In the genomic region with DNA sequence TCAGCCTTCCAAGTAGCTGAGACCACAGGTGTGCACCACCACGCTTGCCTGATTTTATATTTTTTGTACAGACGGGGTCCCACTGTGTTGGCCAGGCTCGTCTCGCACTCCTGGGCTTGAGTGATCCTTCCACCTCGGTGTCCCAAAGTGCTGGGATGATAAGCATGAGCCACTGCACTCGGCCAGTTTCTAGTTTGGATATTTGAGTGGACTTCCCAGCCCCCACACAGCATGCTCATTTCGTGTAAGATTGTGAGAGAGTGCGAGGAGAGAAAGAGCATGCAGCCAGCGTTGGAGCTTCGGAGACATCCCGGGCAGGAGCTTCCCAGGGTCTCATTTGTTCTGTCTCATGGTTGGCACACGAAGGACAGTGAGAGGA, we compare ENCODE assay signal across 14 cellular contexts. TPM values are rescaled to one million over a fixed set of nuclear protein-coding genes. Genes with fewer than 3 reads are reported as not detected.
DNase-seq lines count a peak whose midpoint lies in the region; ATAC-seq and TF ChIP-seq lines count a peak whose summit lies in the region.
"Had no signal": no experiment of that assay in that cellular context is flagged by ENCODE, and none has a peak within 500 bp of the region (broad histone marks: within the 10 kb centered on the region; RNA-seq: fewer than 3 reads in every experiment).

No MANE protein-coding gene starts in this region.

- peak overlapping the region; percentile 23 for H3K27ac Mint-ChIP-seq in activated naive CD4-positive, alpha-beta T cell treated with anti-CD3 and anti-CD28 coated beads, Interleukin-2, amount 50 U/mL, for 24 hours
- no peak overlapping the region for H3K27ac Mint-ChIP-seq in activated naive CD4-positive, alpha-beta T cell treated with anti-CD3 and anti-CD28 coated beads, Interleukin-2, amount 10 ng/mL, durations not matched to agents 7 days and 5 days
- H3K27ac Mint-ChIP-seq in endodermal cell (peak overlapping the region; percentile 95), mesothelial cell of epicardium (peak overlapping the region; percentile 99)
- H3K27ac Mint-ChIP-seq: activated T-helper 2 cell treated with anti-CD3 and anti-CD28 coated beads, Interferon-gamma antibody, Interleukin-2, Interleukin-4, amounts not matched to agents 10 μg/mL and 5 μg/mL and 100 μg/mL, durations not matched to agents 14 hours and 24 hours and 36 hours had no signal

- DNase-seq in activated naive CD4-positive, alpha-beta T cell treated with anti-CD3 and anti-CD28 coated beads, Interleukin-2, amount 10 ng/mL, durations not matched to agents 7 days and 5 days = no peak
- DNase-seq in endodermal cell (no peak), mesothelial cell of epicardium (ENCODE audit: low spot score in 2 of 2, unreplicated experiment in 2 of 2) (no peak), upper lobe of left lung (peak in 1 of 2 donors; percentile 32), GF-D8 (lab: John Stamatoyannopoulos, UW) (no peak)
- DNase-seq: Karpas-422, NCI-H1417, NCI-H345, ovary had no signal

- no peak for TF ChIP-seq EP300 in upper lobe of left lung (IDR thresholded peaks at IDR 0.05)

- TF ChIP-seq CTCF in endodermal cell (conservative IDR thresholded peaks at IDR 0.05) = no peak
- no peak for TF ChIP-seq CTCF in mesothelial cell of epicardium (IDR thresholded peaks at IDR 0.05; ENCODE audit: unreplicated experiment)
- TF ChIP-seq CTCF in upper lobe of left lung (IDR thresholded peaks at IDR 0.05) = no peak

- no peak overlapping the region for H3K4me3 ChIP-seq in endodermal cell (ENCODE audit: low read length)
- no peak overlapping the region for H3K4me3 ChIP-seq in upper lobe of left lung
- H3K4me3 ChIP-seq: ovary, SJSA1 had no signal

- H3K4me1 ChIP-seq in endodermal cell (ENCODE audit: control insufficient read depth, insufficient read depth, low read length) = no peaks in the 10 kb centered on the region
- H3K4me1 ChIP-seq in upper lobe of left lung = peaks cover 0 to 28% (median 4%) of the 10 kb centered on the region in 4 donors
- H3K4me1 ChIP-seq: SJSA1 had no signal

- H3K9ac ChIP-seq in endodermal cell (ENCODE audit: extremely low read depth, low read length, poor library complexity, severe bottlenecking) = no peak overlapping the region

- peaks cover 17% of the 10 kb centered on the region for H3K9me3 ChIP-seq in endodermal cell (ENCODE audit: control insufficient read depth, low read length)
- no peaks in the 10 kb centered on the region for H3K9me3 ChIP-seq in upper lobe of left lung
- H3K9me3 ChIP-seq: ovary, SJSA1 had no signal

- H3K27me3 ChIP-seq in endodermal cell (ENCODE audit: control insufficient read depth, insufficient read depth, low read length, poor library complexity, severe bottlenecking) (no peaks in the 10 kb centered on the region), upper lobe of left lung (no peaks in the 10 kb centered on the region)
- H3K27me3 ChIP-seq: ovary, SJSA1 had no signal

- no peaks in the 10 kb centered on the region for H3K9me3 Mint-ChIP-seq in activated naive CD4-positive, alpha-beta T cell treated with anti-CD3 and anti-CD28 coated beads, Interleukin-2, amount 50 U/mL, for 24 hours
- no peaks in the 10 kb centered on the region for H3K9me3 Mint-ChIP-seq in activated naive CD4-positive, alpha-beta T cell treated with anti-CD3 and anti-CD28 coated beads, Interleukin-2, amount 10 ng/mL, durations not matched to agents 7 days and 5 days
- H3K9me3 Mint-ChIP-seq in endodermal cell = peaks cover 16% of the 10 kb centered on the region
- H3K9me3 Mint-ChIP-seq in mesothelial cell of epicardium = peaks cover 9% of the 10 kb centered on the region
- H3K9me3 Mint-ChIP-seq: activated T-helper 2 cell treated with anti-CD3 and anti-CD28 coated beads, Interferon-gamma antibody, Interleukin-2, Interleukin-4, amounts not matched to agents 10 μg/mL and 5 μg/mL and 100 μg/mL, durations not matched to agents 14 hours and 24 hours and 36 hours had no signal

- TF ChIP-seq POLR2A in upper lobe of left lung (IDR thresholded peaks at IDR 0.05) = no peak

- no peak overlapping the region for H3K4me3 Mint-ChIP-seq in activated naive CD4-positive, alpha-beta T cell treated with anti-CD3 and anti-CD28 coated beads, Interleukin-2, amount 50 U/mL, for 24 hours
- no peak overlapping the region for H3K4me3 Mint-ChIP-seq in activated naive CD4-positive, alpha-beta T cell treated with anti-CD3 and anti-CD28 coated beads, Interleukin-2, amount 10 ng/mL, durations not matched to agents 7 days and 5 days
- peak overlapping the region; percentile 32 for H3K4me3 Mint-ChIP-seq in endodermal cell
- peak overlapping the region; percentile 54 for H3K4me3 Mint-ChIP-seq in mesothelial cell of epicardium

- no peaks in the 10 kb centered on the region for H3K36me3 Mint-ChIP-seq in activated naive CD4-positive, alpha-beta T cell treated with anti-CD3 and anti-CD28 coated beads, Interleukin-2, amount 50 U/mL, for 24 hours
- H3K36me3 Mint-ChIP-seq in activated naive CD4-positive, alpha-beta T cell treated with anti-CD3 and anti-CD28 coated beads, Interleukin-2, amount 10 ng/mL, durations not matched to agents 7 days and 5 days = no peaks in the 10 kb centered on the region
- H3K36me3 Mint-ChIP-seq in endodermal cell (ENCODE audit: low read depth) (peaks cover 38% of the 10 kb centered on the region), mesothelial cell of epicardium (peaks cover 10% of the 10 kb centered on the region)

- H3K4me1 Mint-ChIP-seq in activated naive CD4-positive, alpha-beta T cell treated with anti-CD3 and anti-CD28 coated beads, Interleukin-2, amount 50 U/mL, for 24 hours = peaks cover 7% of the 10 kb centered on the region
- peaks cover 13% of the 10 kb centered on the region for H3K4me1 Mint-ChIP-seq in activated naive CD4-positive, alpha-beta T cell treated with anti-CD3 and anti-CD28 coated beads, Interleukin-2, amount 10 ng/mL, durations not matched to agents 7 days and 5 days
- H3K4me1 Mint-ChIP-seq in endodermal cell (peaks cover 38% of the 10 kb centered on the region), mesothelial cell of epicardium (peaks cover 61% of the 10 kb centered on the region)

- 80 to 90% methylated on average over 3 to 12 of the region's 12 CpGs for WGBS in endodermal cell (ENCODE audit: insufficient coverage in 1 of 2, insufficient read length in 1 of 2), 2 experiments
- WGBS in upper lobe of left lung, 2 donors = 63 to 66% methylated on average over 6 to 12 of the region's 12 CpGs

- ATAC-seq in upper lobe of left lung (ENCODE audit: low FRiP score in 2 of 2) = peak in 1 of 2 donors; percentile 4
- no peak for ATAC-seq in GM19452 (IDR thresholded peaks at IDR 0.05; ENCODE audit: unreplicated experiment)
- no peak for ATAC-seq in HG03039 (IDR thresholded peaks at IDR 0.05; ENCODE audit: unreplicated experiment)

- peaks cover 23% of the 10 kb centered on the region for H3K36me3 ChIP-seq in endodermal cell (ENCODE audit: control insufficient read depth, insufficient read depth, low read length)
- no peaks in the 10 kb centered on the region for H3K36me3 ChIP-seq in upper lobe of left lung
- H3K36me3 ChIP-seq: ovary, SJSA1 had no signal

- no peaks in the 10 kb centered on the region for H3K27me3 Mint-ChIP-seq in activated naive CD4-positive, alpha-beta T cell treated with anti-CD3 and anti-CD28 coated beads, Interleukin-2, amount 50 U/mL, for 24 hours
- no peaks in the 10 kb centered on the region for H3K27me3 Mint-ChIP-seq in activated naive CD4-positive, alpha-beta T cell treated with anti-CD3 and anti-CD28 coated beads, Interleukin-2, amount 10 ng/mL, durations not matched to agents 7 days and 5 days
- no peaks in the 10 kb centered on the region for H3K27me3 Mint-ChIP-seq in endodermal cell (ENCODE audit: insufficient read depth)
- no peaks in the 10 kb centered on the region for H3K27me3 Mint-ChIP-seq in mesothelial cell of epicardium (ENCODE audit: low read depth)

- CTCF ChIA-PET in activated naive CD4-positive, alpha-beta T cell treated with anti-CD3 and anti-CD28 coated beads, Interleukin-2, amount 10 ng/mL, durations not matched to agents 7 days and 5 days (lab: Charles Lee) = no interaction called here

- no peak overlapping the region for H3K27ac ChIP-seq in endodermal cell (ENCODE audit: low read depth, low read length)
- H3K27ac ChIP-seq in upper lobe of left lung = peak overlapping the region in 3 of 4 donors; percentile 18 to 49 (median 33)
- H3K27ac ChIP-seq: ovary, SJSA1 had no signal

RNA-seq across cellular contexts. Expression of gene ARSD, which starts 31.8 kb away (rescaled TPM):
- total RNA-seq in endodermal cell = 10 to 100 TPM in 1 of 2 donors, 1 to 10 TPM in 1; 4.9 to 15.7 TPM
- 4.9 TPM for polyA plus RNA-seq in endodermal cell (2013, experiment 1 of 2)
- polyA plus RNA-seq in endodermal cell (2013, experiment 2 of 2) = 5.1 TPM
- 54.5 to 55.6 TPM (median 55.5 TPM) in 3 replicates for total RNA-seq in mesothelial cell of epicardium
- 10 to 100 TPM; 27.1 to 67.7 (median 32.3) TPM for total RNA-seq in upper lobe of left lung

Comparison
In these comparisons a context has a peak if more than half of its experiments do, and no peak if none do; other contexts are left out.
1. H3K4me3 Mint-ChIP-seq: peak in endodermal cell (single experiment) and mesothelial cell of epicardium (single experiment); none in activated naive CD4-positive, alpha-beta T cell treated with anti-CD3 and anti-CD28 coated beads, Interleukin-2, amount 50 U/mL, for 24 hours (single experiment) and activated naive CD4-positive, alpha-beta T cell treated with anti-CD3 and anti-CD28 coated beads, Interleukin-2, amount 10 ng/mL, durations not matched to agents 7 days and 5 days (single experiment).